Comparison of ENCODE assay signal across 32 cellular contexts in genomic region chr9:27715651-27716050, GRCh38.
"Had no signal": no experiment of that assay in that cellular context is flagged by ENCODE, and none has a peak within 500 bp of the region (broad histone marks: within the 10 kb centered on the region; RNA-seq: fewer than 3 reads in every experiment).

No MANE protein-coding gene starts in this region.

- H3K9me3 Mint-ChIP-seq: activated CD4-positive, alpha-beta T cell treated with anti-CD3 and anti-CD28 coated beads, Interleukin-2, amount 10 ng/mL, durations not matched to agents 24 days and 14 days; activated CD8-positive, alpha-beta T cell treated with anti-CD3 and anti-CD28 coated beads for 36 hours; activated naive CD8-positive, alpha-beta T cell treated with anti-CD3 and anti-CD28 coated beads for 36 hours; activated T-cell treated with anti-CD3 and anti-CD28 coated beads, Interleukin-2, amount 50 U/mL, for 72 hours; activated T-helper 17 cell treated with anti-CD3 and anti-CD28 coated beads, Interleukin-2, amount 50 U/mL, for 72 hours had no signal

- H3K4me1 Mint-ChIP-seq: activated CD4-positive, alpha-beta T cell treated with anti-CD3 and anti-CD28 coated beads, Interleukin-2, amount 10 ng/mL, durations not matched to agents 24 days and 14 days; activated naive CD8-positive, alpha-beta T cell treated with anti-CD3 and anti-CD28 coated beads for 36 hours; activated T-helper 17 cell treated with anti-CD3 and anti-CD28 coated beads, Interleukin-2, amount 50 U/mL, for 72 hours had no signal

- H3K27ac Mint-ChIP-seq: activated CD4-positive, alpha-beta T cell treated with anti-CD3 and anti-CD28 coated beads, Interleukin-2, amount 10 ng/mL, durations not matched to agents 24 days and 14 days; activated CD8-positive, alpha-beta T cell treated with anti-CD3 and anti-CD28 coated beads for 36 hours; activated naive CD8-positive, alpha-beta T cell treated with anti-CD3 and anti-CD28 coated beads for 36 hours; activated T-cell treated with anti-CD3 and anti-CD28 coated beads, Interleukin-2, amount 50 U/mL, for 72 hours; activated T-helper 17 cell treated with anti-CD3 and anti-CD28 coated beads, Interleukin-2, amount 50 U/mL, for 72 hours had no signal

- H3K4me3 ChIP-seq: Peyer's patch, SJSA1 had no signal

- H3K9me3 ChIP-seq: Peyer's patch, SJSA1, SK-N-SH had no signal

- H3K4me3 Mint-ChIP-seq: activated CD4-positive, alpha-beta T cell treated with anti-CD3 and anti-CD28 coated beads, Interleukin-2, amount 10 ng/mL, durations not matched to agents 24 days and 14 days; activated CD8-positive, alpha-beta T cell treated with anti-CD3 and anti-CD28 coated beads for 36 hours; activated naive CD8-positive, alpha-beta T cell treated with anti-CD3 and anti-CD28 coated beads for 36 hours; activated T-cell treated with anti-CD3 and anti-CD28 coated beads, Interleukin-2, amount 50 U/mL, for 72 hours; activated T-helper 17 cell treated with anti-CD3 and anti-CD28 coated beads, Interleukin-2, amount 50 U/mL, for 72 hours had no signal

- H3K4me1 ChIP-seq: Peyer's patch, SJSA1 had no signal

- H3K27me3 Mint-ChIP-seq: activated CD8-positive, alpha-beta T cell treated with anti-CD3 and anti-CD28 coated beads for 36 hours had no signal

- H3K4me2 ChIP-seq: KMS-11, SK-N-SH had no signal

- H3K36me3 ChIP-seq: brain microvascular endothelial cell, Peyer's patch, SJSA1 had no signal

- DNase-seq: activated CD4-positive, alpha-beta T cell treated with anti-CD3 and anti-CD28 coated beads, Interleukin-2, amount 10 ng/mL, durations not matched to agents 24 days and 14 days; activated CD4-positive, alpha-beta T cell treated with anti-CD3 and anti-CD28 coated beads, Interleukin-2, amount 50 U/mL, for 4 hours; activated CD8-positive, alpha-beta T cell treated with anti-CD3 and anti-CD28 coated beads for 36 hours; activated effector memory CD4-positive, alpha-beta T cell treated with anti-CD3 and anti-CD28 coated beads, Interleukin-2, amount 50 U/mL, for 16 hours; activated naive CD4-positive, alpha-beta T cell; activated naive CD4-positive, alpha-beta T cell treated with anti-CD3 and anti-CD28 coated beads, Interleukin-2, amount 50 U/mL, for 16 hours; activated naive CD8-positive, alpha-beta T cell treated with anti-CD3 and anti-CD28 coated beads for 36 hours; activated T-cell treated with anti-CD3 and anti-CD28 coated beads, Interleukin-2, amount 50 U/mL, for 1 hour; activated T-cell treated with anti-CD3 and anti-CD28 coated beads, Interleukin-2, amount 50 U/mL, for 72 hours; amniotic stem cell; aorta; brain microvascular endothelial cell; MM.1S; MV-4-11; NCI-H1092; NCI-H1436 treated with DMSO at 0.1 percent for 48 hours; NCI-H1694 treated with DMSO at 0.1 percent for 48 hours; NCI-H2029; NCI-H345; NK-92 treated with Interleukin-12 subunit alpha and Interleukin-12 subunit beta, amount 100 ng/mL, for 24 hours; PC-3; Peyer's patch; RPMI8226; SHP77 treated with DMSO at 0.1 percent for 48 hours; SK-N-SH; SW 1271; T-helper 1 cell; T-helper 2 cell; T-helper 9 cell had no signal

- H3K27me3 ChIP-seq: brain microvascular endothelial cell, Peyer's patch, SJSA1 had no signal

- H3K27ac ChIP-seq: brain microvascular endothelial cell, KMS-11, Peyer's patch, SJSA1 had no signal

- H3K36me3 Mint-ChIP-seq: activated naive CD8-positive, alpha-beta T cell treated with anti-CD3 and anti-CD28 coated beads for 36 hours had no signal

- H3K9ac ChIP-seq: KMS-11, SK-N-SH had no signal
